27 cellular contexts compared by ENCODE assay signal in the genomic region with DNA sequence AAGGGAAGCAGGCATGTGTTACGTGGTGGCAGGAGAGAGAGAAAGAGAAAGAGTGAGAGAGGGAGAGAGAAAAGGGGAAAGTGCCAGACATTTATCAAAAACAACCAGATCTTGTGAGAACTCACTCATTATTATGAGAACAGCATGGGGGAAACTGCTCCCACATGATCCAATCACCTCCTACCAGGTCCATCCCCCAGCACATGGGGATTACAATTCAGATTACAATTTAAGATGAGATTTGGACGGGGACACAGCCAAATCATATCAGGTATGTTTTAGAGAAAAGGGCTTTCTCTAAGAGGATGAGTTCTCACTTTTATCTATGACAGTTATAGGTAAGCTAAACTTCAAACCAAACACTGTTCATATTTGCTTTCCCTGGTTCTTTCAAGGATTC.
"Had no signal": no experiment of that assay in that cellular context is flagged by ENCODE, and none has a peak within 500 bp of the region (broad histone marks: within the 10 kb centered on the region; RNA-seq: fewer than 3 reads in every experiment).

No MANE protein-coding gene starts in this region.

- H3K4me3 ChIP-seq: colonic mucosa, coronary artery, dorsolateral prefrontal cortex, esophagus muscularis mucosa, esophagus squamous epithelium, gastrocnemius medialis, gastroesophageal sphincter, heart left ventricle, heart right ventricle had no signal

- H3K9me3 ChIP-seq: colonic mucosa had no signal

- H3K36me3 ChIP-seq: colonic mucosa, esophagus muscularis mucosa, esophagus squamous epithelium, gastrocnemius medialis, gastroesophageal sphincter, heart left ventricle, heart right ventricle had no signal

- H3K27ac ChIP-seq: colonic mucosa, coronary artery, dorsolateral prefrontal cortex, epithelial cell of prostate, esophagus muscularis mucosa, esophagus squamous epithelium, gastrocnemius medialis, gastroesophageal sphincter, heart left ventricle, heart right ventricle had no signal

- FAIRE-seq: colon, endometrium, endothelial cell of umbilical vein, frontal cortex had no signal

- ATAC-seq: effector memory CD8-positive, alpha-beta T cell; esophagus mucosa; gastrocnemius medialis; gastroesophageal sphincter; heart left ventricle; heart right ventricle had no signal

- H3K27me3 ChIP-seq: colonic mucosa, esophagus muscularis mucosa, esophagus squamous epithelium, gastrocnemius medialis, gastroesophageal sphincter, heart left ventricle had no signal

- H3K4me1 ChIP-seq: colonic mucosa, esophagus muscularis mucosa, esophagus squamous epithelium, gastrocnemius medialis, gastroesophageal sphincter, heart left ventricle, heart right ventricle had no signal

- DNase-seq: colonic mucosa; cortex of kidney; dermis blood vessel endothelial cell; dorsolateral prefrontal cortex; effector CD4-positive, alpha-beta T cell; effector CD8-positive, alpha-beta T cell; effector memory CD4-positive, alpha-beta T cell; effector memory CD8-positive, alpha-beta T cell; endodermal cell; erythroblast; esophagus squamous epithelium; foreskin fibroblast; foreskin melanocyte; gastrocnemius medialis; glutamatergic neuron; head of caudate nucleus; heart left ventricle; heart right ventricle had no signal
